8 cellular contexts compared by ENCODE assay signal in genomic region chr15:40952901-40953712, GRCh38. TPM values are rescaled to one million over a fixed set of nuclear protein-coding genes. Genes with fewer than 3 reads are reported as not detected.
A peak's percentile ranks its signal among the peaks of the same experiment; 100 is the strongest.
DNase-seq lines count a peak whose midpoint lies in the region; TF ChIP-seq lines count a peak whose summit lies in the region.

A gene with protein sequence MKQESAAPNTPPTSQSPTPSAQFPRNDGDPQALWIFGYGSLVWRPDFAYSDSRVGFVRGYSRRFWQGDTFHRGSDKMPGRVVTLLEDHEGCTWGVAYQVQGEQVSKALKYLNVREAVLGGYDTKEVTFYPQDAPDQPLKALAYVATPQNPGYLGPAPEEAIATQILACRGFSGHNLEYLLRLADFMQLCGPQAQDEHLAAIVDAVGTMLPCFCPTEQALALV (plus strand): TSS chr15:40953471. CDS start chr15:40953584, 113 bp downstream.

- 0 out of 2 replicates have a peak, but pooled peaks have one; percentile 1 for TF ChIP-seq RAD21 in SK-N-SH (IDR thresholded peaks at IDR 0.05; ENCODE audit: low read length)

- peaks cover 17% of the 10 kb centered on the region for H3K79me2 ChIP-seq in SK-N-SH (ENCODE audit: insufficient read depth)

- H3K9me3 ChIP-seq in SK-N-SH (no peaks in the 10 kb centered on the region), ovary (no peaks in the 10 kb centered on the region), thyroid gland (no peaks in the 10 kb centered on the region)

- H3K9me3 Mint-ChIP-seq in HFFc6: no peaks in the 10 kb centered on the region
- H3K9me3 Mint-ChIP-seq in activated naive CD4-positive, alpha-beta T cell treated with anti-CD3 and anti-CD28 coated beads, Interleukin-2, amount 50 U/mL, for 24 hours: no peaks in the 10 kb centered on the region

- H4K20me1 ChIP-seq in SK-N-SH (ENCODE audit: insufficient read depth): peaks cover 21% of the 10 kb centered on the region

- peak within 1 kb of the TSS; percentile 83 for H3K27ac Mint-ChIP-seq in HFFc6
- peak within 1 kb of the TSS; percentile 98 for H3K27ac Mint-ChIP-seq in activated naive CD4-positive, alpha-beta T cell treated with anti-CD3 and anti-CD28 coated beads, Interleukin-2, amount 50 U/mL, for 24 hours

- no peak for TF ChIP-seq POLR2A in NB4 (IDR thresholded peaks at IDR 0.05; ENCODE audit: extremely low read depth, insufficient read length)
- no peak for TF ChIP-seq POLR2A in ovary (IDR thresholded peaks at IDR 0.05)
- peak in 1 of 2 donors; percentile 62 for TF ChIP-seq POLR2A in thyroid gland (IDR thresholded peaks at IDR 0.05)

- intact Hi-C loops in head of caudate nucleus (cut with DNase I) (no loop called here), ovary (cut with DNase I) (no loop called here), thyroid gland (cut with DNase I) (no loop called here)

- H3K4me3 Mint-ChIP-seq in HFFc6: peak within 1 kb of the TSS; percentile 93
- H3K4me3 Mint-ChIP-seq in activated naive CD4-positive, alpha-beta T cell treated with anti-CD3 and anti-CD28 coated beads, Interleukin-2, amount 50 U/mL, for 24 hours: peak within 1 kb of the TSS; percentile 94

- H3K4me2 ChIP-seq in SK-N-SH: peak within 1 kb of the TSS; percentile 77

- peaks cover 5% of the 10 kb centered on the region; the same call in 1 of the 2 replicates for H3K36me3 Mint-ChIP-seq in HFFc6 (ENCODE audit: low read depth)
- peaks cover 13% of the 10 kb centered on the region for H3K36me3 Mint-ChIP-seq in activated naive CD4-positive, alpha-beta T cell treated with anti-CD3 and anti-CD28 coated beads, Interleukin-2, amount 50 U/mL, for 24 hours

- H3K9me2 ChIP-seq in SK-N-SH: no peaks in the 10 kb centered on the region

- H3K27ac ChIP-seq in SK-N-SH (ENCODE audit: low read depth in 2 of 2, low read length in 1 of 2) (peak within 1 kb of the TSS; percentile 74 to 93), ovary (no peak within 1 kb of the TSS), thyroid gland (peak within 1 kb of the TSS in 2 of 3 donors; percentile 2 to 15)

- H3K36me3 ChIP-seq in SK-N-SH (replicated peaks in 1 of 2; ENCODE audit: control insufficient read depth in 1 of 2, insufficient read depth in 2 of 2, low read length in 1 of 2) (no peaks in the 10 kb centered on the region), ovary (no peaks in the 10 kb centered on the region), thyroid gland (no peaks in the 10 kb centered on the region)

- H3K27me3 ChIP-seq in SK-N-SH (ENCODE audit: insufficient read depth) (no peaks in the 10 kb centered on the region), ovary (no peaks in the 10 kb centered on the region), thyroid gland (no peaks in the 10 kb centered on the region)

- CTCF ChIA-PET in SK-N-SH (lab: Yijun Ruan, JAX): interaction anchor here (0.8 to 7.2 kb wide), 10 partner anchors 11 to 277 kb away, joined by 3 to 66 read pairs (median 6); partner anchors contain the start of genes CHP1 and EXD1

- POLR2A ChIA-PET in SK-N-SH (lab: Yijun Ruan, JAX): interaction anchor here (0.5 to 5.1 kb wide), 12 partner anchors 8 to 196 kb away, joined by 3 to 47 read pairs (median 3); partner anchors contain the start of gene INO80

- peak; percentile 24; the same call in 1 of the 2 replicates for TF ChIP-seq CTCF in HFFc6 (IDR thresholded peaks at IDR 0.05)
- TF ChIP-seq CTCF in NB4 (IDR thresholded peaks at IDR 0.05; ENCODE audit: low read depth, low read length): no peak
- no peak for TF ChIP-seq CTCF in SK-N-SH (IDR thresholded peaks at IDR 0.05)
- no peak for TF ChIP-seq CTCF in ovary (IDR thresholded peaks at IDR 0.05)
- peak in 3 of 6 experiments; percentile 8 to 10 (median 10) for TF ChIP-seq CTCF in thyroid gland (IDR thresholded peaks at IDR 0.05)

- WGBS in SK-N-SH (ENCODE audit: low lambda C conversion rate): under 1% methylated on average over 15 of the region's 72 CpGs
- WGBS in ovary, 3 donors: 0 to 1% (median 1%) methylated on average over 46 to 72 of the region's 72 CpGs
- 0 to 1% methylated on average over 6 to 21 of the region's 72 CpGs for whole genome bisulfite sequencing in thyroid gland, 2 donors

- H3K9ac ChIP-seq in SK-N-SH: peak within 1 kb of the TSS; percentile 75

- H3K27me3 Mint-ChIP-seq in HFFc6 (ENCODE audit: insufficient read depth): peaks cover 2% of the 10 kb centered on the region
- no peaks in the 10 kb centered on the region for H3K27me3 Mint-ChIP-seq in activated naive CD4-positive, alpha-beta T cell treated with anti-CD3 and anti-CD28 coated beads, Interleukin-2, amount 50 U/mL, for 24 hours

- H3F3A ChIP-seq in SK-N-SH (replicated peaks; ENCODE audit: insufficient read depth): no peaks in the 10 kb centered on the region

- TF ChIP-seq EP300 in SK-N-SH (IDR thresholded peaks at IDR 0.05; ENCODE audit: borderline replicate concordance in 1 of 2, low read depth in 1 of 2, low read length in 1 of 2): no peak
- TF ChIP-seq EP300 in ovary (IDR thresholded peaks at IDR 0.05): no peak

- DNase-seq in HFFc6 (peak; percentile 94), NB4 (ENCODE audit: low read depth) (peak; percentile 85), SK-N-SH (peak; percentile 100), head of caudate nucleus (peak; percentile 82 to 98 (median 94)), ovary (peak; percentile 85 to 91 (median 89)), thyroid gland (peak; percentile 96)

- H3K4me1 Mint-ChIP-seq in HFFc6 (ENCODE audit: low read depth): peaks cover 36% of the 10 kb centered on the region
- peaks cover 29% of the 10 kb centered on the region for H3K4me1 Mint-ChIP-seq in activated naive CD4-positive, alpha-beta T cell treated with anti-CD3 and anti-CD28 coated beads, Interleukin-2, amount 50 U/mL, for 24 hours

- H3K4me3 ChIP-seq in GM08714 (ENCODE audit: low read length) (peak within 1 kb of the TSS; percentile 59; the same call in 1 of the 2 replicates), NB4 (ENCODE audit: low read depth, low read length) (no peak within 1 kb of the TSS), SK-N-SH (ENCODE audit: low read depth in 2 of 2, low read length in 1 of 2) (peak within 1 kb of the TSS; percentile 76 to 90), ovary (peak within 1 kb of the TSS; percentile 62), thyroid gland (replicated peaks in 1 of 3) (peak within 1 kb of the TSS; percentile 11 to 88 (median 61))

- H3K4me1 ChIP-seq in SK-N-SH (ENCODE audit: control insufficient read depth in 1 of 2, insufficient read depth in 2 of 2, low read depth in 1 of 2, low read length in 1 of 2) (peaks cover 18 to 41% of the 10 kb centered on the region in 2 experiments; a peak in 3 of 4 replicates), ovary (ENCODE audit: insufficient read depth) (peaks cover 3% of the 10 kb centered on the region), thyroid gland (peaks cover 6 to 17% of the 10 kb centered on the region in 2 donors)

- peak within 1 kb of the TSS; percentile 78 for H2AFZ ChIP-seq in SK-N-SH (ENCODE audit: low read depth)

TF ChIP-seq in SK-N-SH, 30 proteins besides CTCF, POLR2A, EP300 and RAD21 (continues in another document):
- TF ChIP-seq RFX5 (IDR thresholded peaks at IDR 0.05; ENCODE audit: low read length): peak; percentile 92
- peak; percentile 65 for TF ChIP-seq CHD2 (IDR thresholded peaks at IDR 0.05; ENCODE audit: low read length, partially characterized antibody)
- peak; percentile 9; the same call in 1 of the 2 replicates for TF ChIP-seq TCF12 (IDR thresholded peaks at IDR 0.05)
- no peak for TF ChIP-seq EZH2phosphoT487 (IDR thresholded peaks at IDR 0.05; ENCODE audit: borderline replicate concordance, low read depth)
- TF ChIP-seq SMC3 (IDR thresholded peaks at IDR 0.05; ENCODE audit: low read depth, low read length): no peak
- TF ChIP-seq, protein P1, sequence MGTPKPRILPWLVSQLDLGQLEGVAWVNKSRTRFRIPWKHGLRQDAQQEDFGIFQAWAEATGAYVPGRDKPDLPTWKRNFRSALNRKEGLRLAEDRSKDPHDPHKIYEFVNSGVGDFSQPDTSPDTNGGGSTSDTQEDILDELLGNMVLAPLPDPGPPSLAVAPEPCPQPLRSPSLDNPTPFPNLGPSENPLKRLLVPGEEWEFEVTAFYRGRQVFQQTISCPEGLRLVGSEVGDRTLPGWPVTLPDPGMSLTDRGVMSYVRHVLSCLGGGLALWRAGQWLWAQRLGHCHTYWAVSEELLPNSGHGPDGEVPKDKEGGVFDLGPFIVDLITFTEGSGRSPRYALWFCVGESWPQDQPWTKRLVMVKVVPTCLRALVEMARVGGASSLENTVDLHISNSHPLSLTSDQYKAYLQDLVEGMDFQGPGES (IDR thresholded peaks at IDR 0.05; ENCODE audit: low read depth, low read length): peak; percentile 28; the same call in 1 of the 2 replicates
- no peak for TF ChIP-seq FOXM1 (IDR thresholded peaks at IDR 0.05; ENCODE audit: low read depth)
- TF ChIP-seq NRF1 (IDR thresholded peaks at IDR 0.05; ENCODE audit: low read depth, low read length): no peak
- peak; percentile 78 for TF ChIP-seq MXI1 (IDR thresholded peaks at IDR 0.05; ENCODE audit: low read depth, low read length)
- no peak for TF ChIP-seq MEF2A (IDR thresholded peaks at IDR 0.05; ENCODE audit: borderline replicate concordance, low read depth)
- no peak for TF ChIP-seq ZBTB33 (IDR thresholded peaks at IDR 0.05; ENCODE audit: borderline replicate concordance, low read depth)
- TF ChIP-seq FOSL2 (IDR thresholded peaks at IDR 0.05; ENCODE audit: borderline replicate concordance, low read depth): no peak
- no peak for TF ChIP-seq NFIC (IDR thresholded peaks at IDR 0.05; ENCODE audit: borderline replicate concordance)

RNA-seq across cellular contexts. Expression of the gene that starts here (rescaled TPM):
- 10 to 100 TPM; 20.8 to 26.0 (median 24.2) TPM for total RNA-seq in HFFc6 (2021; fragmentation: NEBNext Ultra II Directional; extraction: Animal tissue kit (Norgen Biotek cat#: 25700))
- 9.3 and 12.3 TPM in 2 replicates for polyA plus RNA-seq in SK-N-SH (2012; rRNA removed)
- 4.5 and 6.0 TPM in 2 replicates for polyA plus RNA-seq in SK-N-SH (2012; cell fraction: cytosol; rRNA removed)
- 8.1 and 10.9 TPM in 2 replicates for polyA plus RNA-seq in SK-N-SH (2012; cell fraction: nucleus; rRNA removed)
- 100 to 1,000 TPM in 1 of 7 donors, 10 to 100 TPM in 2, 1 to 10 TPM in 2, under 1 TPM in 2; 0.50 to 146 (median 2.6) TPM for total RNA-seq in ovary
- 1 to 10 TPM in 1 of 2 donors, under 1 TPM in 1; 0.18 to 1.0 TPM for polyA plus RNA-seq in ovary
- 1 to 10 TPM; 1.1 to 3.1 (median 1.8) TPM for total RNA-seq in thyroid gland

Comparison
In these comparisons a context has a peak if more than half of its experiments do, and no peak if none do; other contexts are left out.
1. H3K27ac ChIP-seq: peak in SK-N-SH (2 of 2) and thyroid gland (2 of 3); none in ovary (0 of 2).
2. Peak in every context shown above with its lines, with median percentiles within 50 percentile points of each other: DNase-seq.